Comparison of ENCODE assay signal across 24 cellular contexts in the genomic region with DNA sequence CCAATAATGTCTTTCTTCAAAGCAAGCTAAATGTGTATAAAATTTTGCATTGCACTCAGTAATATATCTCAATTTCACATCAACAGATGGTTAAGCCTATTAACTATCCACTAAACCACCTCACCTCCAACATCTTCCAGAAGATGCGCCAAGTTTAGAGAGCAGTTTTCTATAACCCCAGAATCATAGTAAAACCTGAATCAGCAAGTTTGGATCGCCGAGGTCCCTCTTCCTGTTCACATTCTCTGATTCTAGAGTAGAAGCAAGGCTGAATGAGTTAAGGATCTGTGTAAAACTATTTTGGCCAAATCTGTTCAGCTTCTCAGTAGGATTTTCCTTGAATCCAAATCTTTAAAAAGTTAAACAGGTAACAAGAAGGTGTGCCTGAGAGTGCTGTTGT. TPM values are rescaled to one million over a fixed set of nuclear protein-coding genes. Genes with fewer than 3 reads are reported as not detected.
DNase-seq lines count a peak whose midpoint lies in the region; ATAC-seq and TF ChIP-seq lines count a peak whose summit lies in the region.
"Had no signal": no experiment of that assay in that cellular context is flagged by ENCODE, and none has a peak within 500 bp of the region (broad histone marks: within the 10 kb centered on the region; RNA-seq: fewer than 3 reads in every experiment).

No MANE protein-coding gene starts in this region.

- H3K36me3 ChIP-seq in CD8-positive, alpha-beta T cell (ENCODE audit: insufficient read depth, low read length): no peaks in the 10 kb centered on the region
- H3K36me3 ChIP-seq in SU-DHL-6 (ENCODE audit: low read length): no peaks in the 10 kb centered on the region
- H3K36me3 ChIP-seq: tibial nerve had no signal

- H3K27me3 ChIP-seq in CD8-positive, alpha-beta T cell (ENCODE audit: insufficient read depth, low read length): no peaks in the 10 kb centered on the region
- H3K27me3 ChIP-seq in SU-DHL-6 (ENCODE audit: low read length): no peaks in the 10 kb centered on the region
- H3K27me3 ChIP-seq: BLaER1, esophagus squamous epithelium, SJCRH30, tibial nerve had no signal

- H3K9me3 Mint-ChIP-seq in CD8-positive, alpha-beta T cell: no peaks in the 10 kb centered on the region
- H3K9me3 Mint-ChIP-seq in naive thymus-derived CD8-positive, alpha-beta T cell: no peaks in the 10 kb centered on the region
- H3K9me3 Mint-ChIP-seq: activated CD8-positive, alpha-beta T cell treated with anti-CD3 and anti-CD28 coated beads for 36 hours; activated naive CD8-positive, alpha-beta T cell treated with anti-CD3 and anti-CD28 coated beads, Interleukin-2, amount 10 ng/mL, durations not matched to agents 7 days and 5 days; memory B cell; T-helper 2 cell treated with Interferon-gamma antibody and Interleukin-4, amounts not matched to agents 5 μg/mL and 100 μg/mL, for 36 hours had no signal

- H3K9me3 ChIP-seq in CD8-positive, alpha-beta T cell (ENCODE audit: low read length): no peaks in the 10 kb centered on the region
- no peaks in the 10 kb centered on the region for H3K9me3 ChIP-seq in SU-DHL-6 (ENCODE audit: insufficient read depth, low read length)
- H3K9me3 ChIP-seq: BLaER1, esophagus squamous epithelium, SJCRH30, tibial nerve had no signal

- ATAC-seq in CD8-positive, alpha-beta T cell: no peak
- no peak for ATAC-seq in naive thymus-derived CD8-positive, alpha-beta T cell
- no peak for ATAC-seq in HG02938 (IDR thresholded peaks at IDR 0.05; ENCODE audit: unreplicated experiment)
- ATAC-seq: activated CD8-positive, alpha-beta T cell treated with anti-CD3 and anti-CD28 coated beads for 36 hours; PC-3 had no signal

- H3K27ac ChIP-seq in CD8-positive, alpha-beta T cell (ENCODE audit: low read depth, low read length): no peak overlapping the region
- H3K27ac ChIP-seq in SU-DHL-6 (ENCODE audit: low read depth, low read length): no peak overlapping the region
- H3K27ac ChIP-seq: 22Rv1, BLaER1, esophagus squamous epithelium, SJCRH30, tibial nerve had no signal

- H3K4me2 ChIP-seq in SU-DHL-6 (ENCODE audit: low read depth, low read length, poor library complexity, severe bottlenecking): no peak overlapping the region

- no peaks in the 10 kb centered on the region for H3F3A ChIP-seq in SU-DHL-6 (ENCODE audit: insufficient read depth)

- no peaks in the 10 kb centered on the region for H3K9me2 ChIP-seq in SU-DHL-6 (replicated peaks; ENCODE audit: insufficient read depth, low read length)

- H3K79me2 ChIP-seq in SU-DHL-6 (ENCODE audit: insufficient read depth, low read length): peaks cover 32% of the 10 kb centered on the region

- no peaks in the 10 kb centered on the region for H4K20me1 ChIP-seq in SU-DHL-6 (ENCODE audit: low read depth, low read length)

- TF ChIP-seq CTCF in CD8-positive, alpha-beta T cell (IDR thresholded peaks at IDR 0.05): no peak
- TF ChIP-seq CTCF in SU-DHL-6 (IDR thresholded peaks at IDR 0.05; ENCODE audit: insufficient read depth, low read length, poor library complexity, severe bottlenecking): no peak

- H3K4me3 ChIP-seq in CD8-positive, alpha-beta T cell (ENCODE audit: low read depth, low read length): no peak overlapping the region
- no peak overlapping the region for H3K4me3 ChIP-seq in SU-DHL-6 (ENCODE audit: insufficient read depth, low read length, poor library complexity, severe bottlenecking)
- H3K4me3 ChIP-seq: BLaER1, esophagus squamous epithelium, SJCRH30 had no signal

- peak overlapping the region; percentile 45 for H3K4me3 Mint-ChIP-seq in CD8-positive, alpha-beta T cell
- peak overlapping the region in 6 of 10 donors; percentile 32 to 98 (median 94) for H3K4me3 Mint-ChIP-seq in naive thymus-derived CD8-positive, alpha-beta T cell
- H3K4me3 Mint-ChIP-seq: memory B cell had no signal

- no peaks in the 10 kb centered on the region for H3K27me3 Mint-ChIP-seq in CD8-positive, alpha-beta T cell (ENCODE audit: low read depth)
- peaks cover 0 to 3% (median 0%) of the 10 kb centered on the region in 5 donors for H3K27me3 Mint-ChIP-seq in naive thymus-derived CD8-positive, alpha-beta T cell
- H3K27me3 Mint-ChIP-seq: activated CD8-positive, alpha-beta T cell treated with anti-CD3 and anti-CD28 coated beads for 36 hours; memory B cell had no signal

- H3K4me1 ChIP-seq in CD8-positive, alpha-beta T cell (ENCODE audit: insufficient read depth, low read length): peaks cover 22% of the 10 kb centered on the region

- peaks cover 10% of the 10 kb centered on the region for H3K36me3 Mint-ChIP-seq in CD8-positive, alpha-beta T cell
- H3K36me3 Mint-ChIP-seq in naive thymus-derived CD8-positive, alpha-beta T cell: no peaks in the 10 kb centered on the region
- H3K36me3 Mint-ChIP-seq: memory B cell, naive B cell had no signal

- POLR2A ChIA-PET in CD8-positive, alpha-beta T cell (lab: Charles Lee): no interaction called here
- POLR2A ChIA-PET in naive thymus-derived CD8-positive, alpha-beta T cell (lab: Charles Lee): no interaction called here

- DNase-seq in NCI-H82 (lab: John Stamatoyannopoulos, UW) (peak; percentile 9), NCI-H82 treated with DMSO at 0.1 percent for 48 hours (lab: John Stamatoyannopoulos, UW; ENCODE audit: unreplicated experiment) (no peak), GM03348 (ENCODE audit: low spot score) (no peak), AG20443 (ENCODE audit: low spot score) (no peak)
- no peak for DNase-seq in CD8-positive, alpha-beta T cell
- DNase-seq in naive thymus-derived CD8-positive, alpha-beta T cell: no peak
- DNase-seq: activated CD8-positive, alpha-beta T cell treated with anti-CD3 and anti-CD28 coated beads for 36 hours; activated naive CD8-positive, alpha-beta T cell treated with anti-CD3 and anti-CD28 coated beads, Interleukin-2, amount 10 ng/mL, durations not matched to agents 7 days and 5 days; effector memory CD4-positive, alpha-beta T cell; esophagus squamous epithelium; MV-4-11; naive B cell; NCI-H1694 treated with DMSO at 0.1 percent for 48 hours; SJCRH30; stimulated activated naive CD4-positive, alpha-beta T cell had no signal

- peak overlapping the region; percentile 7 for H2AFZ ChIP-seq in SU-DHL-6 (ENCODE audit: low read depth, low read length, severe bottlenecking)

- CTCF ChIA-PET in CD8-positive, alpha-beta T cell (lab: Charles Lee): no interaction called here

- no peak overlapping the region for H3K27ac Mint-ChIP-seq in CD8-positive, alpha-beta T cell
- peak overlapping the region in 5 of 10 donors; percentile 85 to 96 (median 95) for H3K27ac Mint-ChIP-seq in naive thymus-derived CD8-positive, alpha-beta T cell
- H3K27ac Mint-ChIP-seq: activated CD8-positive, alpha-beta T cell treated with anti-CD3 and anti-CD28 coated beads for 36 hours; activated naive CD8-positive, alpha-beta T cell treated with anti-CD3 and anti-CD28 coated beads, Interleukin-2, amount 10 ng/mL, durations not matched to agents 7 days and 5 days; progenitor cell of endocrine pancreas; T-helper 2 cell treated with Interferon-gamma antibody and Interleukin-4, amounts not matched to agents 5 μg/mL and 100 μg/mL, for 36 hours had no signal

- no peak overlapping the region for H3K9ac ChIP-seq in SU-DHL-6 (ENCODE audit: low read length)
- H3K9ac ChIP-seq: BLaER1 had no signal

- intact Hi-C loops in CD8-positive, alpha-beta T cell (cut with DNase I, micrococcal nuclease): loop anchor here (2.0 to 10.0 kb wide), 7 partner anchors 79 to 1384 kb away; a partner anchor contains a TSS

- H3K4me1 Mint-ChIP-seq in CD8-positive, alpha-beta T cell (ENCODE audit: low read depth): peaks cover 37% of the 10 kb centered on the region
- H3K4me1 Mint-ChIP-seq in naive thymus-derived CD8-positive, alpha-beta T cell: peaks cover 2 to 43% (median 31%) of the 10 kb centered on the region in 4 donors

RNA-seq across cellular contexts. Expression of a gene that starts 1.4 kb away (rescaled TPM):
- 10 to 100 TPM; 44.8 to 51.7 TPM for total RNA-seq in CD8-positive, alpha-beta T cell
- 10 to 100 TPM; 63.8 to 64.0 TPM for total RNA-seq in naive thymus-derived CD8-positive, alpha-beta T cell
- polyA plus RNA-seq in naive thymus-derived CD8-positive, alpha-beta T cell: 100 to 1,000 TPM in 2 of 3 donors, 10 to 100 TPM in 1; 86.4 to 152 (median 123) TPM
